ENCODE assay signal across 1 cellular context in the genomic region with DNA sequence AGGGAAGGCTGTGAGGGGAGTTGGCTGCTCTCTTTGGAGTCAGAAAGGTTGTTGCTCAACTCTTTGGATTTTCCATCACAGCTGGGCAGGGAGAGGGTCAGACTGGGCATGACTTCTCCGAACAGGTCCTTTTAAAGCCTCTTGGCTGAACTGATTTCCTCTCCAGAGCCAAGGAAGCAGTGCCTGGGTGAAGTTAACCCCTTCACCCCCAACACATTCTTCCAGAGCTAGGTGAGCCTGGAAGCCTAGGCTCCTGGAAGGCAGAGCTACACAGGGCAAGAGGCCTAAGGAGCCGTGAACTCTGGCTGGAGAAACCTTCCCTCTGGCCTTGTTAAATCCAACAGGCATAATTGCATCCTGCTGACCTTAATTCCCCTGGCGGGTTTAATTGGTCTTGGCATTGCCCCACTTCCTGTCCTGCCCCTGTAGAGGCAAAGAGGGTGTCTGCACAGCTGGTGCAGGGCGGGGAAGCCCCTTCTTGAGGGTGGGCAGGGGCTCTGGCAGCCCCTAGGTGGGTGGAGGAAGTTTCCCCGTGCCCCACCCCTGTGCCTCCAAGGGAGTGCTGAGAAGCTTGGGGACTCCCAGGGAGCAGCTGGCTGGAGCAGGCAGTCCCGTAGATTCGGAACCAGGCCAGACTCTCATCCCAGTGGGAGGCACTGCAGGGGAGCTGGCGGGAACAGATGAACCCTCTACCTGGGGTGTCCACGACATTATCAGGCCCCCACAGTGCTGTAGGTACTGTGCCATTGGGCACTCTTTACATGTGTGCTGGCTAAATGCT.
A peak's percentile ranks its signal among the peaks of the same experiment; 100 is the strongest.
TF ChIP-seq lines count a peak whose summit lies in the region.

No MANE protein-coding gene starts in this region.

TF ChIP-seq in HepG2, 621 proteins besides CTCF, POLR2A, EP300 and RAD21:
- TF ChIP-seq ZNF768 (CRISPR knock-in tag; IDR thresholded peaks at IDR 0.05), result 0 out of 2 replicates have a peak, but pooled peaks have one; percentile 28
- TF ChIP-seq CEBPB (IDR thresholded peaks at IDR 0.05; ENCODE audit: borderline replicate concordance, low read depth, low read length), result 0 out of 2 replicates have a peak, but pooled peaks have one; percentile 23
- TF ChIP-seq, protein P1, sequence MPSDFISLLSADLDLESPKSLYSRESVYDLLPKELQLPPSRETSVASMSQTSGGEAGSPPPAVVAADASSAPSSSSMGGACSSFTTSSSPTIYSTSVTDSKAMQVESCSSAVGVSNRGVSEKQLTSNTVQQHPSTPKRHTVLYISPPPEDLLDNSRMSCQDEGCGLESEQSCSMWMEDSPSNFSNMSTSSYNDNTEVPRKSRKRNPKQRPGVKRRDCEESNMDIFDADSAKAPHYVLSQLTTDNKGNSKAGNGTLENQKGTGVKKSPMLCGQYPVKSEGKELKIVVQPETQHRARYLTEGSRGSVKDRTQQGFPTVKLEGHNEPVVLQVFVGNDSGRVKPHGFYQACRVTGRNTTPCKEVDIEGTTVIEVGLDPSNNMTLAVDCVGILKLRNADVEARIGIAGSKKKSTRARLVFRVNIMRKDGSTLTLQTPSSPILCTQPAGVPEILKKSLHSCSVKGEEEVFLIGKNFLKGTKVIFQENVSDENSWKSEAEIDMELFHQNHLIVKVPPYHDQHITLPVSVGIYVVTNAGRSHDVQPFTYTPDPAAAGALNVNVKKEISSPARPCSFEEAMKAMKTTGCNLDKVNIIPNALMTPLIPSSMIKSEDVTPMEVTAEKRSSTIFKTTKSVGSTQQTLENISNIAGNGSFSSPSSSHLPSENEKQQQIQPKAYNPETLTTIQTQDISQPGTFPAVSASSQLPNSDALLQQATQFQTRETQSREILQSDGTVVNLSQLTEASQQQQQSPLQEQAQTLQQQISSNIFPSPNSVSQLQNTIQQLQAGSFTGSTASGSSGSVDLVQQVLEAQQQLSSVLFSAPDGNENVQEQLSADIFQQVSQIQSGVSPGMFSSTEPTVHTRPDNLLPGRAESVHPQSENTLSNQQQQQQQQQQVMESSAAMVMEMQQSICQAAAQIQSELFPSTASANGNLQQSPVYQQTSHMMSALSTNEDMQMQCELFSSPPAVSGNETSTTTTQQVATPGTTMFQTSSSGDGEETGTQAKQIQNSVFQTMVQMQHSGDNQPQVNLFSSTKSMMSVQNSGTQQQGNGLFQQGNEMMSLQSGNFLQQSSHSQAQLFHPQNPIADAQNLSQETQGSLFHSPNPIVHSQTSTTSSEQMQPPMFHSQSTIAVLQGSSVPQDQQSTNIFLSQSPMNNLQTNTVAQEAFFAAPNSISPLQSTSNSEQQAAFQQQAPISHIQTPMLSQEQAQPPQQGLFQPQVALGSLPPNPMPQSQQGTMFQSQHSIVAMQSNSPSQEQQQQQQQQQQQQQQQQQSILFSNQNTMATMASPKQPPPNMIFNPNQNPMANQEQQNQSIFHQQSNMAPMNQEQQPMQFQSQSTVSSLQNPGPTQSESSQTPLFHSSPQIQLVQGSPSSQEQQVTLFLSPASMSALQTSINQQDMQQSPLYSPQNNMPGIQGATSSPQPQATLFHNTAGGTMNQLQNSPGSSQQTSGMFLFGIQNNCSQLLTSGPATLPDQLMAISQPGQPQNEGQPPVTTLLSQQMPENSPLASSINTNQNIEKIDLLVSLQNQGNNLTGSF (CRISPR knock-in tag; IDR thresholded peaks at IDR 0.05), result no peak
- no peak for TF ChIP-seq ZMYM4 (CRISPR knock-in tag; IDR thresholded peaks at IDR 0.05)
- no peak for TF ChIP-seq ZNF777 (CRISPR knock-in tag; IDR thresholded peaks at IDR 0.05)
- no peak for TF ChIP-seq NR2C2 (CRISPR knock-in tag; IDR thresholded peaks at IDR 0.05; ENCODE audit: borderline replicate concordance)
- TF ChIP-seq ZNF652 (CRISPR knock-in tag; IDR thresholded peaks at IDR 0.05; ENCODE audit: borderline replicate concordance, low read depth), result peak; percentile 71
- no peak for TF ChIP-seq ZNF816 (CRISPR knock-in tag; IDR thresholded peaks at IDR 0.05; ENCODE audit: borderline replicate concordance)
- TF ChIP-seq, protein P2, sequence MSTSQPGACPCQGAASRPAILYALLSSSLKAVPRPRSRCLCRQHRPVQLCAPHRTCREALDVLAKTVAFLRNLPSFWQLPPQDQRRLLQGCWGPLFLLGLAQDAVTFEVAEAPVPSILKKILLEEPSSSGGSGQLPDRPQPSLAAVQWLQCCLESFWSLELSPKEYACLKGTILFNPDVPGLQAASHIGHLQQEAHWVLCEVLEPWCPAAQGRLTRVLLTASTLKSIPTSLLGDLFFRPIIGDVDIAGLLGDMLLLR (CRISPR knock-in tag; IDR thresholded peaks at IDR 0.05), result 0 out of 2 replicates have a peak, but pooled peaks have one; percentile 29
- TF ChIP-seq STAG1 (CRISPR knock-in tag; IDR thresholded peaks at IDR 0.05), result no peak
